ENCODE assay signal across 1 cellular context in the genomic region with DNA sequence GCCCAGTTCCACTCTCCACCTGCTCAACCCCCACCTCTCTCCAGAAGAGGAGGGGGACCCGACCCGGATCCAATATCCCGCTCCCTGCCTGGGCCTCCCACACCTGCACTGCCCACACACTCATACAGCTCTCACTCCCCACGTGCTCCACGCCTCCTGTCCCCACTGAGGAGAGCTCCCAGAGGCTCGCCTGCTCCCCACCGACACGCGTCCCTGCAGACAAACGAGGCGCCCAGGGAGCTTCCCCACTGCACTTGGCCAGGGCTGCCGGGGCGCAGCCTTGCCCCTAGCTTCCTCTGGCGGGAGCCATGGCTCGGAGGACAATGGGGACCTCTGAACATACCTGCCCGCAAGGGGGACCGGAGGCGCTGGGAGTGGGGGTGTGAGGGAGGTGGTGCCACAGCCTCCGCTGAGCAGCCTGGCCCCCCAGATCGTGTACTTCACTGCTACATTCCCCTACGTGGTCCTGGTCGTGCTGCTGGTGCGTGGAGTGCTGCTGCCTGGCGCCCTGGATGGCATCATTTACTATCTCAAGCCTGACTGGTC.
TF ChIP-seq lines count a peak whose summit lies in the region.

No MANE protein-coding gene starts in this region.

TF ChIP-seq in HEK293, 187 proteins besides CTCF, POLR2A, EP300 and RAD21 (continued from another document):
- TF ChIP-seq, protein P1, sequence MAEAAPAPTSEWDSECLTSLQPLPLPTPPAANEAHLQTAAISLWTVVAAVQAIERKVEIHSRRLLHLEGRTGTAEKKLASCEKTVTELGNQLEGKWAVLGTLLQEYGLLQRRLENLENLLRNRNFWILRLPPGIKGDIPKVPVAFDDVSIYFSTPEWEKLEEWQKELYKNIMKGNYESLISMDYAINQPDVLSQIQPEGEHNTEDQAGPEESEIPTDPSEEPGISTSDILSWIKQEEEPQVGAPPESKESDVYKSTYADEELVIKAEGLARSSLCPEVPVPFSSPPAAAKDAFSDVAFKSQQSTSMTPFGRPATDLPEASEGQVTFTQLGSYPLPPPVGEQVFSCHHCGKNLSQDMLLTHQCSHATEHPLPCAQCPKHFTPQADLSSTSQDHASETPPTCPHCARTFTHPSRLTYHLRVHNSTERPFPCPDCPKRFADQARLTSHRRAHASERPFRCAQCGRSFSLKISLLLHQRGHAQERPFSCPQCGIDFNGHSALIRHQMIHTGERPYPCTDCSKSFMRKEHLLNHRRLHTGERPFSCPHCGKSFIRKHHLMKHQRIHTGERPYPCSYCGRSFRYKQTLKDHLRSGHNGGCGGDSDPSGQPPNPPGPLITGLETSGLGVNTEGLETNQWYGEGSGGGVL (tag by site-specific recombination; IDR thresholded peaks at IDR 0.05) = peak; percentile 43
- no peak for TF ChIP-seq ZNF747 (tag by site-specific recombination; IDR thresholded peaks at IDR 0.05)
